ENCODE assay signal across 31 cellular contexts in the genomic region with DNA sequence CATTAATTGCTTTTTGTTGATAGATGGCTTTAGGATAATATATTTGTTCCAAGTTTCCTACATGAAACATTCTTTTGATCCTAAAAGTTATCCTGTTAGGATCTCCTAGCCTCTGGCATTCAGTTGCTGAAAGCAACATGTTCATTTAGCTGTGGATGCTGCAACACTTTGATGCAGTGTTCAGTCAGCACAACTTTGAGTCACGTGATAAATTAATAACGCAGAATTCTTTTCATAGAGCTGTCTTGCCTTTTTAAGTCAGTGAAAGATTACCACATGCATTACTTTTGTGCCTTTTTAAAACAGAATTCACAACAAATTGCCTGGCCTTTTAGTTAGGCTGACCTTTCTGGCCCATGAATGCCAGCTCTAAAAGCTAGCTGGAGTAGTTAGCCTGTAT.
"Had no signal": no experiment of that assay in that cellular context is flagged by ENCODE, and none has a peak within 500 bp of the region (broad histone marks: within the 10 kb centered on the region; RNA-seq: fewer than 3 reads in every experiment).

No MANE protein-coding gene starts in this region.

- H3K9me3 ChIP-seq: breast epithelium, gastrocnemius medialis, left ventricle myocardium inferior, SJSA1, thoracic aorta, vagina had no signal

- H3K4me3 Mint-ChIP-seq: activated T-helper 1 cell treated with anti-CD3 and anti-CD28 coated beads, Interleukin-12 subunit alpha, Interleukin-12 subunit beta, Interleukin-2, Interleukin-4 antibody, amounts not matched to agents 30 ng/mL and 10 ng/mL and 1 ng/mL, durations not matched to agents 14 hours and 24 hours and 36 hours; dendritic cell treated with granulocyte-macrophage colony-stimulating factor and Interleukin-4, amounts not matched to agents 40 ng/mL and 50 ng/mL, for 4 days; naive B cell; nephron progenitor cell; stimulated activated effector memory CD8-positive, alpha-beta T cell treated with anti-CD3 and anti-CD28 coated beads, Interleukin-12 subunit alpha, Interleukin-12 subunit beta, amount 100 ng/mL, for 72 hours; stimulated activated naive CD8-positive, alpha-beta T cell treated with anti-CD3 and anti-CD28 coated beads, Interleukin-15, Interleukin-2, amounts not matched to agents 100 ng/mL and 50 ng/mL, for 24 hours; T-helper 1 cell treated with Interleukin-12 subunit alpha and Interleukin-12 subunit beta and Interleukin-4 antibody, amounts not matched to agents 30 μg/mL and 1 μg/mL, for 36 hours; type B pancreatic cell had no signal

- ATAC-seq: activated CD4-positive, CD25-positive, alpha-beta regulatory T cell treated with anti-CD3 and anti-CD28 coated beads, Interleukin-2, amount 50 U/mL, for 24 hours; gastrocnemius medialis; sciatic nerve; stimulated activated effector memory CD8-positive, alpha-beta T cell treated with anti-CD3 and anti-CD28 coated beads, Interleukin-12 subunit alpha, Interleukin-12 subunit beta, amount 100 ng/mL, for 72 hours had no signal

- FAIRE-seq: endometrium had no signal

- H3K36me3 ChIP-seq: breast epithelium, gastrocnemius medialis, left ventricle myocardium inferior, SJSA1, thoracic aorta, vagina, WERI-Rb-1 had no signal

- H3K27me3 ChIP-seq: breast epithelium, gastrocnemius medialis, SJSA1, vagina had no signal

- H3K27me3 Mint-ChIP-seq: dendritic cell treated with granulocyte-macrophage colony-stimulating factor and Interleukin-4, amounts not matched to agents 40 ng/mL and 50 ng/mL, for 4 days; naive B cell; stimulated activated naive CD8-positive, alpha-beta T cell treated with anti-CD3 and anti-CD28 coated beads, Interleukin-15, Interleukin-2, amounts not matched to agents 100 ng/mL and 50 ng/mL, for 24 hours; type B pancreatic cell had no signal

- H3K4me1 Mint-ChIP-seq: naive B cell; nephron progenitor cell; stimulated activated effector memory CD8-positive, alpha-beta T cell treated with anti-CD3 and anti-CD28 coated beads, Interleukin-12 subunit alpha, Interleukin-12 subunit beta, amount 100 ng/mL, for 72 hours had no signal

- H3K36me3 Mint-ChIP-seq: naive B cell; stimulated activated effector memory CD8-positive, alpha-beta T cell treated with anti-CD3 and anti-CD28 coated beads, Interleukin-12 subunit alpha, Interleukin-12 subunit beta, amount 100 ng/mL, for 72 hours; type B pancreatic cell had no signal

- H3K27ac Mint-ChIP-seq: activated T-helper 1 cell treated with anti-CD3 and anti-CD28 coated beads, Interleukin-12 subunit alpha, Interleukin-12 subunit beta, Interleukin-2, Interleukin-4 antibody, amounts not matched to agents 30 ng/mL and 10 ng/mL and 1 ng/mL, durations not matched to agents 14 hours and 24 hours and 36 hours; dendritic cell treated with granulocyte-macrophage colony-stimulating factor and Interleukin-4, amounts not matched to agents 40 ng/mL and 50 ng/mL, for 4 days; naive B cell; nephron progenitor cell; stimulated activated effector memory CD8-positive, alpha-beta T cell treated with anti-CD3 and anti-CD28 coated beads, Interleukin-12 subunit alpha, Interleukin-12 subunit beta, amount 100 ng/mL, for 72 hours; stimulated activated naive CD8-positive, alpha-beta T cell treated with anti-CD3 and anti-CD28 coated beads, Interleukin-15, Interleukin-2, amounts not matched to agents 100 ng/mL and 50 ng/mL, for 24 hours; T-helper 1 cell treated with Interleukin-12 subunit alpha and Interleukin-12 subunit beta and Interleukin-4 antibody, amounts not matched to agents 30 μg/mL and 1 μg/mL, for 36 hours; type B pancreatic cell had no signal

- H3K4me3 ChIP-seq: breast epithelium, gastrocnemius medialis, left ventricle myocardium inferior, SJSA1, skin epidermis, thoracic aorta, vagina had no signal

- H3K4me1 ChIP-seq: breast epithelium, gastrocnemius medialis, left ventricle myocardium inferior, SJSA1, vagina had no signal

- H3K9me3 Mint-ChIP-seq: type B pancreatic cell had no signal

- H3K27ac ChIP-seq: breast epithelium, gastrocnemius medialis, left ventricle myocardium inferior, SJSA1, skin epidermis, thoracic aorta, vagina, WERI-Rb-1 had no signal

- DNase-seq: activated CD4-positive, alpha-beta T cell treated with anti-CD3 and anti-CD28 coated beads for 48 hours; activated CD4-positive, alpha-beta T cell treated with anti-CD3 and anti-CD28 coated beads, Interleukin-2, amount 50 U/mL, for 48 hours; activated CD8-positive, alpha-beta memory T cell treated with anti-CD3 and anti-CD28 coated beads for 24 hours; activated effector memory CD4-positive, alpha-beta T cell treated with anti-CD3 and anti-CD28 coated beads, Interleukin-2, amount 50 U/mL, for 16 hours; activated naive CD4-positive, alpha-beta T cell treated with anti-CD3 and anti-CD28 coated beads, Interleukin-2, amount 50 U/mL, for 16 hours; amygdala; central memory CD4-positive, alpha-beta T cell; gastrocnemius medialis; glutamatergic neuron; islet precursor cell; left ventricle myocardium inferior; naive B cell; nephron progenitor cell; occipital lobe; stimulated activated CD4-positive, alpha-beta T cell treated with anti-CD3 and anti-CD28 coated beads, Interleukin-4, amount 100 ng/mL, for 24 hours; T1000; WERI-Rb-1 had no signal
